Comparison of ENCODE assay signal across 1 cellular context in genomic region chr6:88855521-88856152, GRCh38.
TF ChIP-seq lines count a peak whose summit lies in the region.

No MANE protein-coding gene starts in this region.

TF ChIP-seq in SK-N-SH, 30 proteins besides CTCF, POLR2A, EP300 and RAD21 (continued from another document):
- TF ChIP-seq, protein P1, sequence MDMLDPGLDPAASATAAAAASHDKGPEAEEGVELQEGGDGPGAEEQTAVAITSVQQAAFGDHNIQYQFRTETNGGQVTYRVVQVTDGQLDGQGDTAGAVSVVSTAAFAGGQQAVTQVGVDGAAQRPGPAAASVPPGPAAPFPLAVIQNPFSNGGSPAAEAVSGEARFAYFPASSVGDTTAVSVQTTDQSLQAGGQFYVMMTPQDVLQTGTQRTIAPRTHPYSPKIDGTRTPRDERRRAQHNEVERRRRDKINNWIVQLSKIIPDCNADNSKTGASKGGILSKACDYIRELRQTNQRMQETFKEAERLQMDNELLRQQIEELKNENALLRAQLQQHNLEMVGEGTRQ (IDR thresholded peaks at IDR 0.05; ENCODE audit: borderline replicate concordance, low read depth, low read length): no peak
- TF ChIP-seq FOXM1 (IDR thresholded peaks at IDR 0.05; ENCODE audit: low read depth): no peak
- TF ChIP-seq, protein P2, sequence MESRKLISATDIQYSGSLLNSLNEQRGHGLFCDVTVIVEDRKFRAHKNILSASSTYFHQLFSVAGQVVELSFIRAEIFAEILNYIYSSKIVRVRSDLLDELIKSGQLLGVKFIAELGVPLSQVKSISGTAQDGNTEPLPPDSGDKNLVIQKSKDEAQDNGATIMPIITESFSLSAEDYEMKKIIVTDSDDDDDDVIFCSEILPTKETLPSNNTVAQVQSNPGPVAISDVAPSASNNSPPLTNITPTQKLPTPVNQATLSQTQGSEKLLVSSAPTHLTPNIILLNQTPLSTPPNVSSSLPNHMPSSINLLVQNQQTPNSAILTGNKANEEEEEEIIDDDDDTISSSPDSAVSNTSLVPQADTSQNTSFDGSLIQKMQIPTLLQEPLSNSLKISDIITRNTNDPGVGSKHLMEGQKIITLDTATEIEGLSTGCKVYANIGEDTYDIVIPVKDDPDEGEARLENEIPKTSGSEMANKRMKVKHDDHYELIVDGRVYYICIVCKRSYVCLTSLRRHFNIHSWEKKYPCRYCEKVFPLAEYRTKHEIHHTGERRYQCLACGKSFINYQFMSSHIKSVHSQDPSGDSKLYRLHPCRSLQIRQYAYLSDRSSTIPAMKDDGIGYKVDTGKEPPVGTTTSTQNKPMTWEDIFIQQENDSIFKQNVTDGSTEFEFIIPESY (IDR thresholded peaks at IDR 0.05; ENCODE audit: borderline replicate concordance, low read depth): no peak
- TF ChIP-seq, protein P3, sequence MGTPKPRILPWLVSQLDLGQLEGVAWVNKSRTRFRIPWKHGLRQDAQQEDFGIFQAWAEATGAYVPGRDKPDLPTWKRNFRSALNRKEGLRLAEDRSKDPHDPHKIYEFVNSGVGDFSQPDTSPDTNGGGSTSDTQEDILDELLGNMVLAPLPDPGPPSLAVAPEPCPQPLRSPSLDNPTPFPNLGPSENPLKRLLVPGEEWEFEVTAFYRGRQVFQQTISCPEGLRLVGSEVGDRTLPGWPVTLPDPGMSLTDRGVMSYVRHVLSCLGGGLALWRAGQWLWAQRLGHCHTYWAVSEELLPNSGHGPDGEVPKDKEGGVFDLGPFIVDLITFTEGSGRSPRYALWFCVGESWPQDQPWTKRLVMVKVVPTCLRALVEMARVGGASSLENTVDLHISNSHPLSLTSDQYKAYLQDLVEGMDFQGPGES (IDR thresholded peaks at IDR 0.05; ENCODE audit: low read depth, low read length): no peak
- no peak for TF ChIP-seq SMC3 (IDR thresholded peaks at IDR 0.05; ENCODE audit: low read depth, low read length)
TF ChIP-seq in SK-N-SH: peak in this region for 0.
